ENCODE assay signal across 1 cellular context in the genomic region with DNA sequence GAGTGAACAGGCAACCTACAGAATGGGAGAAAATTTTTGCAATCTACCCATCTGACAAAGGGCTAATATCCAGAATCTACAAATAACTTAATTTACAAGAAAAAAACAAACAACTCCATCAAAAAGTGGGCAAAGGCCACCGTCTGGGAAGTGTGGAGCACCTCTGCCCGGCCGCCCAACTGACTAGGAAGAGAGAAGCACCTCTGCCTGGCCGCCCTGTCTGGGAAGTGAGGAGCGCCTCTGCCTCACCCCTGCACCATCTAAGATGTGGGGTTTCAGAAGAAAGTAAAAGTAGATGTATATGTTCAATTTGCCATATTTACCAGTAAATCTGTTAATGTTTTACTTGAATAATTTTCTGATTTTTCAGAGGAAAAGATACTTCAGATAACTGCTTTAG.
"Had no signal": no experiment of that assay in that cellular context is flagged by ENCODE, and none has a peak within 500 bp of the region (broad histone marks: within the 10 kb centered on the region; RNA-seq: fewer than 3 reads in every experiment).

No MANE protein-coding gene starts in this region.

- H3K36me3 ChIP-seq: MG63 had no signal

- H3K4me3 ChIP-seq: MG63 had no signal

- H3K27me3 ChIP-seq: MG63 had no signal

- H3K9me3 ChIP-seq: MG63 had no signal
